14 cellular contexts compared by ENCODE assay signal in the genomic region with DNA sequence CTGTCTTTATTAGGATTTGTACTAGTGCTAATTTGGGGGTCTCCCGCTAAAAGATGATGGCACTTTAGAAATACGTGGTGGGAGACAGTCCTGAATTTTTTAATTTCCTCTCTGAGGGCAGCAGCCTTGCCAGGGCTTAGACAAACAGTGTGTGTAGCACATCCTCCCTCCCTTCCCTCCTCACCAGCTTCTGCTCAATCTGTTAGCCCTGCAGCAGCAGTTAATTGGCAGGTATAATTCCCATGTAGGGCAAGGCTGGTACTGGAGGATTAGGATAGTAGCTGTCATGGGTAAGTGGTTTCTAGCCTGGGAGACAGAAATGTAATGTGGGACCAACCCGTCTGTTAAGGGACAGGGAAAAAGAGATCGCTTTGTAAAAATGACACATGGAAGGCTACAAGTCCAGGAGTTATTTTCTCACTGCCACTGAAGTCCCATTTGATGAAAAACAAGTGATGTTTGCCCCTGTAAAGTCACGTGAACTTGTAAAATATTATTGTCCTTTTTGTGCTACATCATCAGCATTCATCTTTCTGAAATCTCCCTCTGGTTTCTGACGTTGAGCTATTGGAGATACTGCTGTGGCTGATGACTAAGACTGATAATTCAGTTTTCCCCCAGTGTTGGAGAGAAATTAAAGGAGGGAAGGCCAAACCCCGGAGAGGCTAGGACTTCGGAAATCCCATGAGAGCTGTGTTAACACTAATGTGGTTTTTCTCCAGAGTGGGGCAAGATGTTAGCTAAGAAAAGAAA. TPM values are rescaled to one million over a fixed set of nuclear protein-coding genes. Genes with fewer than 3 reads are reported as not detected.
DNase-seq lines count a peak whose midpoint lies in the region; ATAC-seq and TF ChIP-seq lines count a peak whose summit lies in the region.
"Had no signal": no experiment of that assay in that cellular context is flagged by ENCODE, and none has a peak within 500 bp of the region (broad histone marks: within the 10 kb centered on the region; RNA-seq: fewer than 3 reads in every experiment).

No MANE protein-coding gene starts in this region.

- no peaks in the 10 kb centered on the region for H3K27me3 ChIP-seq in adrenal gland
- H3K27me3 ChIP-seq: SJSA1 had no signal

- no peaks in the 10 kb centered on the region for H3K9me3 Mint-ChIP-seq in activated T-cell treated with anti-CD3 and anti-CD28 coated beads, Interleukin-2, amount 50 U/mL, for 24 hours
- no peaks in the 10 kb centered on the region for H3K9me3 Mint-ChIP-seq in stimulated activated effector memory CD8-positive, alpha-beta T cell treated with anti-CD3 and anti-CD28 coated beads, Interleukin-12 subunit alpha, Interleukin-12 subunit beta, amount 100 ng/mL, for 72 hours

- peaks cover 0 to 22% of the 10 kb centered on the region in 2 donors for H3K4me1 ChIP-seq in adrenal gland (replicated peaks in 1 of 2)
- H3K4me1 ChIP-seq: SJSA1 had no signal

- H3K4me3 Mint-ChIP-seq in activated T-cell treated with anti-CD3 and anti-CD28 coated beads, Interleukin-2, amount 50 U/mL, for 24 hours, result no peak overlapping the region
- H3K4me3 Mint-ChIP-seq in stimulated activated effector memory CD8-positive, alpha-beta T cell treated with anti-CD3 and anti-CD28 coated beads, Interleukin-12 subunit alpha, Interleukin-12 subunit beta, amount 100 ng/mL, for 72 hours, result no peak overlapping the region
- H3K4me3 Mint-ChIP-seq: B cell, immature natural killer cell had no signal

- H3K27ac Mint-ChIP-seq in activated T-cell treated with anti-CD3 and anti-CD28 coated beads, Interleukin-2, amount 50 U/mL, for 24 hours, result peak overlapping the region; percentile 19
- H3K27ac Mint-ChIP-seq in stimulated activated effector memory CD8-positive, alpha-beta T cell treated with anti-CD3 and anti-CD28 coated beads, Interleukin-12 subunit alpha, Interleukin-12 subunit beta, amount 100 ng/mL, for 72 hours, result peak overlapping the region; percentile 44
- H3K27ac Mint-ChIP-seq: B cell, immature natural killer cell had no signal

- H3K4me3 ChIP-seq in adrenal gland, result no peak overlapping the region
- H3K4me3 ChIP-seq: SJSA1 had no signal

- in situ Hi-C loops in ACHN (cut with HindIII; ENCODE audit: low pct_ligation_motif_present, low pct_unique_long_range_greater_than_20kb, low sequenced_read_pairs), result no loop called here

- no peaks in the 10 kb centered on the region for H3K27me3 Mint-ChIP-seq in activated T-cell treated with anti-CD3 and anti-CD28 coated beads, Interleukin-2, amount 50 U/mL, for 24 hours
- H3K27me3 Mint-ChIP-seq: B cell had no signal

- peaks cover 83% of the 10 kb centered on the region for H3K36me3 Mint-ChIP-seq in activated T-cell treated with anti-CD3 and anti-CD28 coated beads, Interleukin-2, amount 50 U/mL, for 24 hours (ENCODE audit: low read depth)
- H3K36me3 Mint-ChIP-seq in stimulated activated effector memory CD8-positive, alpha-beta T cell treated with anti-CD3 and anti-CD28 coated beads, Interleukin-12 subunit alpha, Interleukin-12 subunit beta, amount 100 ng/mL, for 72 hours, result peaks cover 55% of the 10 kb centered on the region

- WGBS in adrenal gland, 4 donors, result 66 to 74% (median 69%) methylated on average over 8 of the region's 8 CpGs

- TF ChIP-seq POLR2A in adrenal gland (IDR thresholded peaks at IDR 0.05), result no peak

- no peak for TF ChIP-seq CTCF in adrenal gland (IDR thresholded peaks at IDR 0.05)

- H3K4me1 Mint-ChIP-seq in activated T-cell treated with anti-CD3 and anti-CD28 coated beads, Interleukin-2, amount 50 U/mL, for 24 hours (ENCODE audit: low read depth), result peaks cover 17% of the 10 kb centered on the region
- peaks cover 30% of the 10 kb centered on the region for H3K4me1 Mint-ChIP-seq in stimulated activated effector memory CD8-positive, alpha-beta T cell treated with anti-CD3 and anti-CD28 coated beads, Interleukin-12 subunit alpha, Interleukin-12 subunit beta, amount 100 ng/mL, for 72 hours

- ATAC-seq in stimulated activated effector memory CD8-positive, alpha-beta T cell treated with anti-CD3 and anti-CD28 coated beads, Interleukin-12 subunit alpha, Interleukin-12 subunit beta, amount 100 ng/mL, for 72 hours, result peak; percentile 42
- no peak for ATAC-seq in GM21717 (IDR thresholded peaks at IDR 0.05; ENCODE audit: unreplicated experiment)

- H3K36me3 ChIP-seq in adrenal gland (replicated peaks in 1 of 2), result peaks cover 0 to 9% of the 10 kb centered on the region in 2 donors

- intact Hi-C loops in adrenal gland (cut with DNase I), result no loop called here

- peak overlapping the region in 2 of 5 donors; percentile 17 to 20 for H3K27ac ChIP-seq in adrenal gland
- H3K27ac ChIP-seq: SJSA1 had no signal

- DNase-seq in activated T-cell treated with anti-CD3 and anti-CD28 coated beads, Interleukin-2, amount 50 U/mL, for 24 hours, result no peak
- no peak for DNase-seq in activated T-cell treated with anti-CD3 and anti-CD28 coated beads, Interleukin-2, amount 50 U/mL, for 48 hours
- peak; percentile 97 to 98 for DNase-seq in NCI-H524 (lab: John Stamatoyannopoulos, UW)
- peak; percentile 56 for DNase-seq in cerebellar cortex (ENCODE audit: low spot score)
- no peak for DNase-seq in stimulated activated effector memory CD8-positive, alpha-beta T cell treated with anti-CD3 and anti-CD28 coated beads, Interleukin-12 subunit alpha, Interleukin-12 subunit beta, amount 100 ng/mL, for 72 hours (ENCODE audit: low spot score in 2 of 2)
- DNase-seq in adrenal gland, result no peak
- DNase-seq in ACHN, result no peak
- DNase-seq: activated CD4-positive, alpha-beta T cell treated with anti-CD3 and anti-CD28 coated beads for 48 hours; immature natural killer cell; KG1; stimulated activated naive CD4-positive, alpha-beta T cell had no signal

- H3K9me3 ChIP-seq in adrenal gland (replicated peaks in 1 of 3), result no peaks in the 10 kb centered on the region
- H3K9me3 ChIP-seq: SJSA1 had no signal

RNA-seq across cellular contexts. Expression of a gene that starts 40.6 kb away (rescaled TPM):
- total RNA-seq in adrenal gland, result 10 to 100 TPM in 7 of 8 donors, 1 to 10 TPM in 1; 5.5 to 50.7 (median 31.5) TPM
- polyA plus RNA-seq in adrenal gland, result 10 to 100 TPM; 36.5 to 75.5 (median 56.5) TPM

Comparison
In these comparisons a context has a peak if more than half of its experiments do, and no peak if none do; other contexts are left out.
1. DNase-seq: peak in NCI-H524 (2 of 2) and cerebellar cortex (single experiment); none in activated T-cell treated with anti-CD3 and anti-CD28 coated beads, Interleukin-2, amount 50 U/mL, for 24 hours (single experiment), activated T-cell treated with anti-CD3 and anti-CD28 coated beads, Interleukin-2, amount 50 U/mL, for 48 hours (0 of 2), stimulated activated effector memory CD8-positive, alpha-beta T cell treated with anti-CD3 and anti-CD28 coated beads, Interleukin-12 subunit alpha, Interleukin-12 subunit beta, amount 100 ng/mL, for 72 hours (0 of 2), adrenal gland (0 of 7) and ACHN (single experiment).